Comparison of ENCODE assay signal across 1 cellular context in genomic region chr2:59658906-59659305, GRCh38.
TF ChIP-seq lines count a peak whose summit lies in the region.

No MANE protein-coding gene starts in this region.

TF ChIP-seq in WTC11, 78 proteins besides CTCF, POLR2A, EP300 and RAD21 (continued from another document):
- no peak for TF ChIP-seq AFF4 (CRISPR knock-in tag; IDR thresholded peaks at IDR 0.05; ENCODE audit: borderline replicate concordance)
- TF ChIP-seq ZNF138 (CRISPR knock-in tag; conservative IDR thresholded peaks at IDR 0.05), result no peak
- TF ChIP-seq GRHL2 (CRISPR knock-in tag; IDR thresholded peaks at IDR 0.05; ENCODE audit: insufficient replicate concordance, severe bottlenecking), result no peak
- TF ChIP-seq NFATC4 (CRISPR knock-in tag; IDR thresholded peaks at IDR 0.05), result no peak
- TF ChIP-seq RELA (CRISPR knock-in tag; IDR thresholded peaks at IDR 0.05; ENCODE audit: borderline replicate concordance), result no peak
- no peak for TF ChIP-seq SP1 (CRISPR knock-in tag; conservative IDR thresholded peaks at IDR 0.05)
- TF ChIP-seq E2F1 (CRISPR knock-in tag; IDR thresholded peaks at IDR 0.05), result no peak
